13 cellular contexts compared by ENCODE assay signal in genomic region chr21:26124896-26125295, GRCh38. TPM values are rescaled to one million over a fixed set of nuclear protein-coding genes. Genes with fewer than 3 reads are reported as not detected.
A peak's percentile ranks its signal among the peaks of the same experiment; 100 is the strongest.
DNase-seq lines count a peak whose midpoint lies in the region; ATAC-seq, FAIRE-seq and TF ChIP-seq lines count a peak whose summit lies in the region.
"Had no signal": no experiment of that assay in that cellular context is flagged by ENCODE, and none has a peak within 500 bp of the region (broad histone marks: within the 10 kb centered on the region; RNA-seq: fewer than 3 reads in every experiment).

No MANE protein-coding gene starts in this region.

- H3K9ac ChIP-seq in SK-N-MC (ENCODE audit: insufficient read length) (no peak overlapping the region), endodermal cell (ENCODE audit: extremely low read depth, low read length, poor library complexity, severe bottlenecking) (no peak overlapping the region)

- DNase-seq in SK-N-MC (ENCODE audit: low read depth, low spot score): no peak
- DNase-seq in endodermal cell: no peak
- DNase-seq in lung microvascular endothelial cell (ENCODE audit: low read depth in 2 of 2): peak; percentile 18 to 53
- DNase-seq in suprapubic skin (ENCODE audit: low spot score in 2 of 2): no peak
- DNase-seq in urothelium cell line (ENCODE audit: low spot score): no peak
- DNase-seq in GM13977 (ENCODE audit: low spot score): no peak
- no peak for DNase-seq in activated naive CD4-positive, alpha-beta T cell treated with anti-CD3 and anti-CD28 coated beads, Interleukin-2, amount 50 U/mL, for 72 hours (ENCODE audit: low spot score in 2 of 2)
- DNase-seq: COR-L47, NCI-H1694 treated with DMSO at 0.1 percent for 48 hours, WERI-Rb-1 had no signal

- H3K27me3 Mint-ChIP-seq in endodermal cell (ENCODE audit: insufficient read depth): no peaks in the 10 kb centered on the region
- H3K27me3 Mint-ChIP-seq: activated T-helper 17 cell treated with anti-CD3 and anti-CD28 coated beads, Interleukin-2, amount 50 U/mL, for 72 hours had no signal

- no peak for TF ChIP-seq POLR2A in suprapubic skin (IDR thresholded peaks at IDR 0.05)

- H3K4me1 ChIP-seq in endodermal cell (ENCODE audit: control insufficient read depth, insufficient read depth, low read length): peaks cover 22% of the 10 kb centered on the region
- peaks cover 79% of the 10 kb centered on the region for H3K4me1 ChIP-seq in suprapubic skin

- peak overlapping the region; percentile 50 for H3K27ac Mint-ChIP-seq in endodermal cell
- peak overlapping the region in 1 of 2 donors; percentile 69 for H3K27ac Mint-ChIP-seq in activated naive CD4-positive, alpha-beta T cell treated with anti-CD3 and anti-CD28 coated beads, Interleukin-2, amount 50 U/mL, for 72 hours
- H3K27ac Mint-ChIP-seq: activated T-helper 17 cell treated with anti-CD3 and anti-CD28 coated beads, Interleukin-2, amount 50 U/mL, for 72 hours had no signal

- FAIRE-seq in urothelium cell line (lab: Jason Lieb, UNC): no peak
- FAIRE-seq: GM12878 had no signal

- TF ChIP-seq EP300 in suprapubic skin (IDR thresholded peaks at IDR 0.05): no peak

- peaks cover 68% of the 10 kb centered on the region for H3K4me1 Mint-ChIP-seq in endodermal cell

- H3K36me3 Mint-ChIP-seq in endodermal cell (ENCODE audit: low read depth): peaks cover 9% of the 10 kb centered on the region
- peaks cover 0 to 5% of the 10 kb centered on the region in 2 donors for H3K36me3 Mint-ChIP-seq in activated naive CD4-positive, alpha-beta T cell treated with anti-CD3 and anti-CD28 coated beads, Interleukin-2, amount 50 U/mL, for 72 hours

- H3K27ac ChIP-seq in SK-N-MC: peak overlapping the region; percentile 32; the same call in 1 of the 2 replicates
- H3K27ac ChIP-seq in endodermal cell (ENCODE audit: low read depth, low read length): no peak overlapping the region
- H3K27ac ChIP-seq in suprapubic skin: peak overlapping the region; percentile 49
- H3K27ac ChIP-seq: WERI-Rb-1 had no signal

- in situ Hi-C loops in GM13977 (cut with MboI; ENCODE audit: low pct_unique_long_range_greater_than_20kb, low sequenced_read_pairs, unreplicated experiment): no loop called here

- WGBS in endodermal cell (ENCODE audit: insufficient coverage in 1 of 2, insufficient read length in 1 of 2), 2 experiments: 80 to 81% methylated on average over 5 to 7 of the region's 7 CpGs
- WGBS in suprapubic skin: 62% methylated on average over 7 of the region's 7 CpGs

- no peak overlapping the region for H3K4me3 Mint-ChIP-seq in endodermal cell
- H3K4me3 Mint-ChIP-seq: activated T-helper 17 cell treated with anti-CD3 and anti-CD28 coated beads, Interleukin-2, amount 50 U/mL, for 72 hours had no signal

- H3K4me3 ChIP-seq in SK-N-MC (no peak overlapping the region), endodermal cell (ENCODE audit: low read length) (no peak overlapping the region), suprapubic skin (no peak overlapping the region)
- H3K4me3 ChIP-seq: GM12878 had no signal

- TF ChIP-seq CTCF in endodermal cell (conservative IDR thresholded peaks at IDR 0.05): no peak
- TF ChIP-seq CTCF in suprapubic skin (IDR thresholded peaks at IDR 0.05): no peak
- TF ChIP-seq CTCF in GM13977 (IDR thresholded peaks at IDR 0.05; ENCODE audit: extremely low read depth, insufficient read depth, missing control alignments): no peak

- no peak for ATAC-seq in GM18907 (IDR thresholded peaks at IDR 0.05; ENCODE audit: unreplicated experiment)
- no peak for ATAC-seq in activated naive CD4-positive, alpha-beta T cell treated with anti-CD3 and anti-CD28 coated beads, Interleukin-2, amount 50 U/mL, for 72 hours
- ATAC-seq: activated T-helper 17 cell treated with anti-CD3 and anti-CD28 coated beads, Interleukin-2, amount 50 U/mL, for 72 hours; GM12878 had no signal

- H3K27me3 ChIP-seq in endodermal cell (ENCODE audit: control insufficient read depth, insufficient read depth, low read length, poor library complexity, severe bottlenecking) (no peaks in the 10 kb centered on the region), suprapubic skin (no peaks in the 10 kb centered on the region)

- H3K9me3 ChIP-seq in SK-N-MC (ENCODE audit: low read depth, low read length) (no peaks in the 10 kb centered on the region), endodermal cell (ENCODE audit: control insufficient read depth, low read length) (no peaks in the 10 kb centered on the region), suprapubic skin (no peaks in the 10 kb centered on the region)

- H3K36me3 ChIP-seq in SK-N-MC (ENCODE audit: insufficient read depth, low read length) (peaks cover 2% of the 10 kb centered on the region; the same call in 1 of the 2 replicates), endodermal cell (ENCODE audit: control insufficient read depth, insufficient read depth, low read length) (peaks cover 13% of the 10 kb centered on the region), suprapubic skin (no peaks in the 10 kb centered on the region)

- H3K9me3 Mint-ChIP-seq in endodermal cell: no peaks in the 10 kb centered on the region
- H3K9me3 Mint-ChIP-seq in activated naive CD4-positive, alpha-beta T cell treated with anti-CD3 and anti-CD28 coated beads, Interleukin-2, amount 50 U/mL, for 72 hours: no peaks in the 10 kb centered on the region
- H3K9me3 Mint-ChIP-seq: activated T-helper 17 cell treated with anti-CD3 and anti-CD28 coated beads, Interleukin-2, amount 50 U/mL, for 72 hours had no signal

RNA-seq across cellular contexts. Expression of gene APP, which starts 45.7 kb away (rescaled TPM):
- total RNA-seq in endodermal cell (100 to 1,000 TPM; 460 to 557 TPM), lung microvascular endothelial cell (760 and 1,326 TPM in 2 replicates), suprapubic skin (100 to 1,000 TPM; 234 to 376 (median 343) TPM)
- 396 TPM for polyA plus RNA-seq in endodermal cell (2013, experiment 1 of 2)
- polyA plus RNA-seq in endodermal cell (2013, experiment 2 of 2): 358 TPM
- total RNA-seq in activated naive CD4-positive, alpha-beta T cell treated with anti-CD3 and anti-CD28 coated beads, Interleukin-2, amount 50 U/mL, for 72 hours: 10 to 100 TPM; 38.5 to 81.4 TPM

Comparison
In these comparisons a context has a peak if more than half of its experiments do, and no peak if none do; other contexts are left out.
1. DNase-seq: peak in lung microvascular endothelial cell (2 of 2); none in SK-N-MC (single experiment), endodermal cell (single experiment), suprapubic skin (0 of 2), urothelium cell line (single experiment), GM13977 (single experiment) and activated naive CD4-positive, alpha-beta T cell treated with anti-CD3 and anti-CD28 coated beads, Interleukin-2, amount 50 U/mL, for 72 hours (0 of 2).